8 cellular contexts compared by ENCODE assay signal in genomic region chr1:12478612-12478985, GRCh38.
DNase-seq lines count a peak whose midpoint lies in the region; ATAC-seq, FAIRE-seq and TF ChIP-seq lines count a peak whose summit lies in the region.

No MANE protein-coding gene starts in this region.

- WGBS in neuronal stem cell (ENCODE audit: extremely low coverage in 2 of 2, insufficient read length in 2 of 2, insufficient replicate concordance in 1 of 2), 2 donors: no CpG with 5 or more reads among the region's 11 CpGs
- WGBS in pancreas, 2 donors: 46 to 49% methylated on average over 11 of the region's 11 CpGs

- H3K27me3 Mint-ChIP-seq in CD4-positive, alpha-beta memory T cell: no peaks in the 10 kb centered on the region
- H3K27me3 Mint-ChIP-seq in T-helper 1 cell treated with Interleukin-12 subunit alpha and Interleukin-12 subunit beta and Interleukin-4 antibody, amounts not matched to agents 30 μg/mL and 1 μg/mL, for 36 hours (ENCODE audit: low read depth): no peaks in the 10 kb centered on the region

- no peak overlapping the region for H4K8ac ChIP-seq in neuronal stem cell (ENCODE audit: low read depth, low read length)

- peak; percentile 31 to 60 (median 42) for DNase-seq in CD4-positive, alpha-beta memory T cell
- DNase-seq in colonic mucosa (no peak), neuronal stem cell (ENCODE audit: low spot score) (no peak), NK-92 (lab: John Stamatoyannopoulos, UW; ENCODE audit: unreplicated experiment) (no peak), inferior parietal cortex (ENCODE audit: extremely low spot score) (no peak), sciatic nerve (ENCODE audit: low spot score) (no peak), pancreas (no peak)

- H3K4ac ChIP-seq in neuronal stem cell (ENCODE audit: low read length): no peak overlapping the region

- CTCF ChIA-PET in CD4-positive, alpha-beta memory T cell (lab: Charles Lee; ENCODE audit: partially characterized antibody): interaction anchor here (1.4 to 2.1 kb wide), 2 partner anchors 44 to 143 kb away, joined by 4 to 8 read pairs; no protein-coding TSS in a partner anchor

- peak overlapping the region in 7 of 8 donors; percentile 59 to 84 (median 78) for H3K4me3 Mint-ChIP-seq in CD4-positive, alpha-beta memory T cell
- peak overlapping the region; percentile 61 for H3K4me3 Mint-ChIP-seq in T-helper 1 cell treated with Interleukin-12 subunit alpha and Interleukin-12 subunit beta and Interleukin-4 antibody, amounts not matched to agents 30 μg/mL and 1 μg/mL, for 36 hours

- H3K36me3 Mint-ChIP-seq in CD4-positive, alpha-beta memory T cell: peaks cover 3 to 7% of the 10 kb centered on the region in 2 donors
- peaks cover 22% of the 10 kb centered on the region for H3K36me3 Mint-ChIP-seq in T-helper 1 cell treated with Interleukin-12 subunit alpha and Interleukin-12 subunit beta and Interleukin-4 antibody, amounts not matched to agents 30 μg/mL and 1 μg/mL, for 36 hours (ENCODE audit: low read depth)

- H3K79me1 ChIP-seq in neuronal stem cell (ENCODE audit: low read depth, low read length): no peaks in the 10 kb centered on the region

- no peak overlapping the region for H2BK15ac ChIP-seq in neuronal stem cell (ENCODE audit: low read length)

- no peaks in the 10 kb centered on the region for H3K36me3 ChIP-seq in CD4-positive, alpha-beta memory T cell (ENCODE audit: insufficient read depth, low read length)
- H3K36me3 ChIP-seq in colonic mucosa: no peaks in the 10 kb centered on the region
- H3K36me3 ChIP-seq in neuronal stem cell (replicated peaks in 1 of 2; ENCODE audit: control insufficient read depth in 2 of 2, insufficient read depth in 2 of 2, low read length in 2 of 2): no peaks in the 10 kb centered on the region
- H3K36me3 ChIP-seq in pancreas: no peaks in the 10 kb centered on the region

- H3K23ac ChIP-seq in neuronal stem cell (ENCODE audit: low read depth, low read length, poor library complexity): no peak overlapping the region

- no peak overlapping the region for H3K18ac ChIP-seq in neuronal stem cell (ENCODE audit: low read length)

- peak overlapping the region; percentile 89 to 94 (median 92) for H3K27ac Mint-ChIP-seq in CD4-positive, alpha-beta memory T cell
- H3K27ac Mint-ChIP-seq in T-helper 1 cell treated with Interleukin-12 subunit alpha and Interleukin-12 subunit beta and Interleukin-4 antibody, amounts not matched to agents 30 μg/mL and 1 μg/mL, for 36 hours: peak overlapping the region; percentile 87

- H3K14ac ChIP-seq in neuronal stem cell (ENCODE audit: low read length): no peak overlapping the region

- H3K4me1 Mint-ChIP-seq in CD4-positive, alpha-beta memory T cell: peaks cover 64 to 86% (median 76%) of the 10 kb centered on the region in 4 donors
- H3K4me1 Mint-ChIP-seq in T-helper 1 cell treated with Interleukin-12 subunit alpha and Interleukin-12 subunit beta and Interleukin-4 antibody, amounts not matched to agents 30 μg/mL and 1 μg/mL, for 36 hours (ENCODE audit: low read depth): peaks cover 77% of the 10 kb centered on the region

- no peak overlapping the region for H2BK5ac ChIP-seq in neuronal stem cell (ENCODE audit: low read length)

- H3K9me3 ChIP-seq in CD4-positive, alpha-beta memory T cell (ENCODE audit: control insufficient read depth in 1 of 2, low read length in 2 of 2): no peaks in the 10 kb centered on the region
- H3K9me3 ChIP-seq in colonic mucosa (no peaks in the 10 kb centered on the region), neuronal stem cell (replicated peaks in 1 of 2; ENCODE audit: control insufficient read depth in 2 of 2, insufficient read depth in 1 of 2, low read depth in 1 of 2, low read length in 2 of 2) (peaks cover 3 to 7% of the 10 kb centered on the region in 2 donors), pancreas (no peaks in the 10 kb centered on the region)

- no peak overlapping the region for H2BK120ac ChIP-seq in neuronal stem cell (ENCODE audit: low read depth, low read length)

- peaks cover 87% of the 10 kb centered on the region for H3K4me1 ChIP-seq in CD4-positive, alpha-beta memory T cell (ENCODE audit: insufficient read depth, low read length)
- H3K4me1 ChIP-seq in colonic mucosa (peaks cover 58% of the 10 kb centered on the region), neuronal stem cell (ENCODE audit: control insufficient read depth in 2 of 2, insufficient read depth in 1 of 2, low read depth in 1 of 2, low read length in 2 of 2) (peaks cover 0 to 16% of the 10 kb centered on the region in 2 donors), pancreas (peaks cover 38 to 63% (median 54%) of the 10 kb centered on the region in 3 donors)

- intact Hi-C loops in CD4-positive, alpha-beta memory T cell (cut with micrococcal nuclease): loop anchor here (2.0 kb wide), 1 partner anchor 32 kb away; no protein-coding TSS in a partner anchor
- intact Hi-C loops in colonic mucosa (cut with DNase I): loop anchor here (2.0 to 5.0 kb wide), 3 partner anchors 49 to 136 kb away; no protein-coding TSS in a partner anchor
- intact Hi-C loops in sciatic nerve (cut with DNase I): no loop called here
- intact Hi-C loops in pancreas (cut with DNase I): loop anchor here in 1 of 3 donors (10.0 kb wide), 1 partner anchor 136 kb away; the partner anchor contains the start of gene DHRS3

- no peak overlapping the region for H2AK5ac ChIP-seq in neuronal stem cell (ENCODE audit: low read depth, low read length)

- ATAC-seq in sciatic nerve (no peak), pancreas (no peak)

- peak overlapping the region; percentile 38 to 80 for H3K9ac ChIP-seq in colonic mucosa (ENCODE audit: low read depth in 2 of 2, low read length in 2 of 2)
- H3K9ac ChIP-seq in neuronal stem cell (ENCODE audit: low read depth, low read length, poor library complexity): no peak overlapping the region

- H3K4me2 ChIP-seq in neuronal stem cell (ENCODE audit: insufficient read depth, low read length, poor library complexity, severe bottlenecking): no peak overlapping the region

- no peak for FAIRE-seq in pancreas (lab: Jason Lieb, UNC)

- TF ChIP-seq CTCF in colonic mucosa (IDR thresholded peaks at IDR 0.05) (no peak), pancreas (IDR thresholded peaks at IDR 0.05) (no peak)

- no peaks in the 10 kb centered on the region for H3K27me3 ChIP-seq in CD4-positive, alpha-beta memory T cell (ENCODE audit: insufficient read depth, low read length)
- no peaks in the 10 kb centered on the region for H3K27me3 ChIP-seq in colonic mucosa
- no peaks in the 10 kb centered on the region for H3K27me3 ChIP-seq in neuronal stem cell (ENCODE audit: control insufficient read depth in 3 of 3, insufficient read depth in 3 of 3, low read depth in 1 of 3, low read length in 3 of 3)
- H3K27me3 ChIP-seq in pancreas: no peaks in the 10 kb centered on the region

- H2BK12ac ChIP-seq in neuronal stem cell (ENCODE audit: low read length): no peak overlapping the region

- peak overlapping the region; percentile 38 for H3K27ac ChIP-seq in CD4-positive, alpha-beta memory T cell (ENCODE audit: low read depth, low read length)
- peak overlapping the region; percentile 91 for H3K27ac ChIP-seq in colonic mucosa
- no peak overlapping the region for H3K27ac ChIP-seq in neuronal stem cell (replicated peaks; ENCODE audit: low read length)
- peak overlapping the region in 2 of 4 donors; percentile 63 to 80 for H3K27ac ChIP-seq in pancreas

- H3K9me3 Mint-ChIP-seq in CD4-positive, alpha-beta memory T cell: no peaks in the 10 kb centered on the region
- no peaks in the 10 kb centered on the region for H3K9me3 Mint-ChIP-seq in T-helper 1 cell treated with Interleukin-12 subunit alpha and Interleukin-12 subunit beta and Interleukin-4 antibody, amounts not matched to agents 30 μg/mL and 1 μg/mL, for 36 hours

- H2AFZ ChIP-seq in neuronal stem cell (ENCODE audit: low read length): peak overlapping the region; percentile 67

- H4K91ac ChIP-seq in neuronal stem cell (ENCODE audit: low read depth, low read length, poor library complexity): no peak overlapping the region

- H3K4me3 ChIP-seq in CD4-positive, alpha-beta memory T cell (ENCODE audit: low read length in 2 of 2): peak overlapping the region in 1 of 2 donors; percentile 9
- H3K4me3 ChIP-seq in colonic mucosa: no peak overlapping the region
- no peak overlapping the region for H3K4me3 ChIP-seq in neuronal stem cell (ENCODE audit: low read length in 2 of 2)
- no peak overlapping the region for H3K4me3 ChIP-seq in pancreas

- POLR2A ChIA-PET in CD4-positive, alpha-beta memory T cell (lab: Charles Lee; ENCODE audit: partially characterized antibody): interaction anchor here (0.7 to 7.8 kb wide), 11 partner anchors 13 to 164 kb away, joined by 3 to 66 read pairs (median 6); no protein-coding TSS in a partner anchor

Comparison
In these comparisons a context has a peak if more than half of its experiments do, and no peak if none do; other contexts are left out.
1. DNase-seq: peak in CD4-positive, alpha-beta memory T cell (5 of 5); none in colonic mucosa (single experiment), neuronal stem cell (single experiment), NK-92 (single experiment), inferior parietal cortex (single experiment), sciatic nerve (single experiment) and pancreas (0 of 6).